In the genomic region with DNA sequence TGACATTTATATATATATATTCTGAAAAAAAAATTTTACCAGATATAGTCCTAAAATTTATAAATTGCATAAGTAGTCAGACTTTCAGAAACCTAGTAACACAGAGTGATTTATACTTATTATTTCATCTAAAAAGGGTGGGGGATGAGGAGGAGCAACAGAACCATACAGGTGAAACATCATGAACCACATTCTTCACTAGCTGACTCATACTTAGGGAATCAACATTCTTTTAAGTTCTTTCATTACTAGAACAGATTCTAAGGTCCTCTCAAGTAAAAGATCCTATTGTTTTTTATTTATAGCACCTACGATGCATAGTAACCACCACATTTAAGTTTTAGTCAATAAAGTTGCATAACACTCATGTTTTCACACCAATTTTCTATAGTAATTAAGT, we compare ENCODE assay signal across 27 cellular contexts.
DNase-seq lines count a peak whose midpoint lies in the region; FAIRE-seq and TF ChIP-seq lines count a peak whose summit lies in the region.
"Had no signal": no experiment of that assay in that cellular context is flagged by ENCODE, and none has a peak within 500 bp of the region (broad histone marks: within the 10 kb centered on the region; RNA-seq: fewer than 3 reads in every experiment).

No MANE protein-coding gene starts in this region.

- no peaks in the 10 kb centered on the region for H3K79me1 ChIP-seq in H9 (ENCODE audit: insufficient read depth, low read depth, low read length, poor library complexity, severe bottlenecking)

- WGBS in H9 (ENCODE audit: extremely low coverage, insufficient read length, low lambda C conversion rate) = no CpG with 5 or more reads among the region's 1 CpG

- H3K36me3 Mint-ChIP-seq in H9 (ENCODE audit: insufficient read depth in 1 of 3, low read depth in 3 of 3) = peaks cover 14 to 48% (median 30%) of the 10 kb centered on the region in 3 experiments

- no peak for TF ChIP-seq CTCF in H9 (conservative IDR thresholded peaks at IDR 0.05)

- H3K9me3 Mint-ChIP-seq in H9 = no peaks in the 10 kb centered on the region
- H3K9me3 Mint-ChIP-seq: activated CD4-positive, alpha-beta memory T cell treated with anti-CD3 and anti-CD28 coated beads for 36 hours; CD4-positive, CD25-positive, alpha-beta regulatory T cell; dendritic cell treated with granulocyte-macrophage colony-stimulating factor and Interleukin-4, amounts not matched to agents 40 ng/mL and 50 ng/mL, for 4 days; naive B cell had no signal

- H3K4me2 ChIP-seq in H9 (ENCODE audit: insufficient read depth, insufficient read length, low read length) = no peak overlapping the region
- H3K4me2 ChIP-seq: SK-N-SH had no signal

- no peak overlapping the region for H3K4me3 Mint-ChIP-seq in H9
- H3K4me3 Mint-ChIP-seq: activated CD4-positive, alpha-beta memory T cell treated with anti-CD3 and anti-CD28 coated beads for 36 hours; CD4-positive, CD25-positive, alpha-beta regulatory T cell; dendritic cell treated with granulocyte-macrophage colony-stimulating factor and Interleukin-4, amounts not matched to agents 40 ng/mL and 50 ng/mL, for 4 days; naive B cell had no signal

- H2BK5ac ChIP-seq in H9 (ENCODE audit: insufficient read length, low read length) = no peak overlapping the region

- no peak overlapping the region for H3K23ac ChIP-seq in H9 (ENCODE audit: insufficient read length, low read depth, low read length)

- no peaks in the 10 kb centered on the region for H3K79me2 ChIP-seq in H9 (ENCODE audit: insufficient read depth, low read length)

- no peaks in the 10 kb centered on the region for H3K9me3 ChIP-seq in H9 (ENCODE audit: control insufficient read depth, low read depth, low read length)
- H3K9me3 ChIP-seq: SK-N-SH, spleen, testis had no signal

- no peak overlapping the region for H3K18ac ChIP-seq in H9 (ENCODE audit: insufficient read length, low read depth, low read length)

- H3K4me1 ChIP-seq in H9 (ENCODE audit: insufficient read depth, low read length) = no peaks in the 10 kb centered on the region
- H3K4me1 ChIP-seq: testis had no signal

- no peak overlapping the region for H2AFZ ChIP-seq in H9 (ENCODE audit: low read length)

- no peak overlapping the region for H3K4ac ChIP-seq in H9 (ENCODE audit: low read depth, low read length)

- H4K8ac ChIP-seq in H9 (replicated peaks; ENCODE audit: insufficient read length, low read depth, low read length) = no peak overlapping the region

- H4K5ac ChIP-seq in H9 (ENCODE audit: insufficient read length, low read depth, low read length) = no peak overlapping the region

- H3K27me3 Mint-ChIP-seq in H9 (ENCODE audit: low read depth) = no peaks in the 10 kb centered on the region
- H3K27me3 Mint-ChIP-seq: activated CD4-positive, alpha-beta memory T cell treated with anti-CD3 and anti-CD28 coated beads for 36 hours; CD4-positive, CD25-positive, alpha-beta regulatory T cell; dendritic cell treated with granulocyte-macrophage colony-stimulating factor and Interleukin-4, amounts not matched to agents 40 ng/mL and 50 ng/mL, for 4 days; naive B cell had no signal

- no peak overlapping the region for H4K91ac ChIP-seq in H9 (ENCODE audit: insufficient read length, low read depth, low read length)

- H2AK5ac ChIP-seq in H9 (ENCODE audit: insufficient read length, low read length) = no peak overlapping the region

- no peak overlapping the region for H2BK12ac ChIP-seq in H9 (ENCODE audit: insufficient read length, low read depth, low read length)

- no peak overlapping the region for H2BK120ac ChIP-seq in H9 (ENCODE audit: low read depth, low read length, poor library complexity, severe bottlenecking)

- no peak overlapping the region for H3T11ph ChIP-seq in H9 (ENCODE audit: low read length)

- H3K27me3 ChIP-seq in H9 (ENCODE audit: insufficient read depth, low read length) = no peaks in the 10 kb centered on the region
- H3K27me3 ChIP-seq: brain microvascular endothelial cell, spleen, testis had no signal

- DNase-seq in ELR (ENCODE audit: low read depth) = peak; percentile 39
- DNase-seq in NCI-H226 = peak; percentile 67
- peak; percentile 64 for DNase-seq in kidney glomerular epithelial cell (lab: John Stamatoyannopoulos, UW)
- no peak for DNase-seq in putamen (ENCODE audit: low spot score)
- no peak for DNase-seq in H9
- DNase-seq in T1000 (lab: John Stamatoyannopoulos, UW) = no peak
- DNase-seq in central memory CD4-positive, alpha-beta T cell = no peak
- DNase-seq: activated CD4-positive, alpha-beta memory T cell treated with anti-CD3 and anti-CD28 coated beads for 36 hours; activated gamma-delta T cell treated with Interleukin-2 at 50 U/mL for 16 hours; brain microvascular endothelial cell; CD4-positive, CD25-positive, alpha-beta regulatory T cell; DMS53; foreskin fibroblast; GF-D8; hippocampal formation; mesenchymal stem cell; naive B cell; NCI-H2107; nucleus accumbens; SK-N-SH; spleen; stimulated activated CD4-positive, alpha-beta T cell treated with anti-CD3 and anti-CD28 coated beads, Interleukin-4, amount 100 ng/mL, for 1 hour; stimulated activated naive CD4-positive, alpha-beta T cell; testis; WERI-Rb-1 had no signal

- no peak overlapping the region for H3K9ac ChIP-seq in H9 (ENCODE audit: extremely low read depth, insufficient read length, low read length)
- H3K9ac ChIP-seq: SK-N-SH had no signal

- H3K14ac ChIP-seq in H9 (ENCODE audit: insufficient read depth, low read length) = no peak overlapping the region

- H3K27ac ChIP-seq in H9 (ENCODE audit: insufficient read length, low read depth, low read length) = no peak overlapping the region
- H3K27ac ChIP-seq: brain microvascular endothelial cell, spleen, testis, WERI-Rb-1 had no signal

- H3K56ac ChIP-seq in H9 (ENCODE audit: insufficient read length, low read depth, low read length) = no peak overlapping the region

- no peak overlapping the region for H2BK15ac ChIP-seq in H9 (ENCODE audit: low read depth, low read length)

- H3K4me1 Mint-ChIP-seq in H9 = 0 out of 4 replicates have a peak, but pooled peaks cover 0 to 4% of the 10 kb centered on the region in 2 experiments

- no peaks in the 10 kb centered on the region for H3K23me2 ChIP-seq in H9 (ENCODE audit: insufficient read length, low read depth, low read length, poor library complexity, severe bottlenecking)

- H3K27ac Mint-ChIP-seq in H9 = no peak overlapping the region
- H3K27ac Mint-ChIP-seq: activated CD4-positive, alpha-beta memory T cell treated with anti-CD3 and anti-CD28 coated beads for 36 hours; CD4-positive, CD25-positive, alpha-beta regulatory T cell; dendritic cell treated with granulocyte-macrophage colony-stimulating factor and Interleukin-4, amounts not matched to agents 40 ng/mL and 50 ng/mL, for 4 days had no signal

- FAIRE-seq in colon (lab: Jason Lieb, UNC) = peak; percentile 10

- no peak overlapping the region for H2BK20ac ChIP-seq in H9 (ENCODE audit: low read depth, low read length, poor library complexity, severe bottlenecking)

- no peaks in the 10 kb centered on the region for H4K20me1 ChIP-seq in H9 (ENCODE audit: control insufficient read depth, insufficient read depth, insufficient read length)

Comparison
In these comparisons a context has a peak if more than half of its experiments do, and no peak if none do; other contexts are left out.
1. DNase-seq: peak in ELR (single experiment), NCI-H226 (single experiment) and kidney glomerular epithelial cell (single experiment); none in putamen (single experiment), H9 (single experiment), T1000 (single experiment) and central memory CD4-positive, alpha-beta T cell (single experiment).